Comparison of ENCODE assay signal across 22 cellular contexts in genomic region chr3:37279226-37279625, GRCh38. TPM values are rescaled to one million over a fixed set of nuclear protein-coding genes. Genes with fewer than 3 reads are reported as not detected.
DNase-seq lines count a peak whose midpoint lies in the region; ATAC-seq and TF ChIP-seq lines count a peak whose summit lies in the region.
"Had no signal": no experiment of that assay in that cellular context is flagged by ENCODE, and none has a peak within 500 bp of the region (broad histone marks: within the 10 kb centered on the region; RNA-seq: fewer than 3 reads in every experiment).

No MANE protein-coding gene starts in this region.

- no peak for TF ChIP-seq POLR2A in heart left ventricle (IDR thresholded peaks at IDR 0.05)

- TF ChIP-seq CTCF in heart left ventricle (IDR thresholded peaks at IDR 0.05), result no peak
- no peak for TF ChIP-seq CTCF in fibroblast of mammary gland (conservative IDR thresholded peaks at IDR 0.05; ENCODE audit: control insufficient read depth, insufficient read depth, low read depth, low read length)

- no peak for DNase-seq in right cardiac atrium
- DNase-seq in heart left ventricle, result no peak
- no peak for DNase-seq in T-helper 17 cell
- DNase-seq in fibroblast of mammary gland (ENCODE audit: low read depth), result peak; percentile 69
- no peak for DNase-seq in sciatic nerve (ENCODE audit: low spot score)
- DNase-seq in KBM-7, result no peak
- no peak for DNase-seq in iPS-NIHi7 (ENCODE audit: extremely low spot score)
- no peak for DNase-seq in dermis blood vessel endothelial cell
- DNase-seq: activated CD4-positive, alpha-beta T cell treated with anti-CD3 and anti-CD28 coated beads for 4 hours; activated gamma-delta T cell treated with Interleukin-2 at 50 U/mL for 16 hours; activated T-cell treated with anti-CD3 and anti-CD28 coated beads, Interleukin-2, amount 50 U/mL, for 4 hours; Calu3; islet precursor cell; Karpas-422; NCI-H1436 treated with DMSO at 0.1 percent for 48 hours; right lobe of liver; stimulated activated CD4-positive, alpha-beta T cell treated with anti-CD3 and anti-CD28 coated beads, Interleukin-12 subunit alpha, Interleukin-12 subunit beta, amount 100 ng/mL, for 4 hours; stimulated activated CD4-positive, alpha-beta T cell treated with anti-CD3 and anti-CD28 coated beads, Interleukin-4, amount 100 ng/mL, for 1 hour had no signal

- peak overlapping the region; percentile 53 for H3K27ac Mint-ChIP-seq in T-helper 17 cell
- H3K27ac Mint-ChIP-seq: type B pancreatic cell had no signal

- H3K4me1 Mint-ChIP-seq in T-helper 17 cell, result peaks cover 19% of the 10 kb centered on the region

- peaks cover 6% of the 10 kb centered on the region for H3K36me3 Mint-ChIP-seq in T-helper 17 cell (ENCODE audit: low read depth)

- H3K4me3 ChIP-seq in right cardiac atrium (ENCODE audit: low read length) (no peak overlapping the region), heart left ventricle (no peak overlapping the region), fibroblast of mammary gland (ENCODE audit: control insufficient read depth, low read depth, low read length) (no peak overlapping the region)
- H3K4me3 ChIP-seq: right lobe of liver had no signal

- H3K36me3 ChIP-seq in heart left ventricle, result peaks cover 0 to 76% (median 52%) of the 10 kb centered on the region in 9 donors

- WGBS in right cardiac atrium, result 89% methylated on average over 6 of the region's 6 CpGs
- WGBS in heart left ventricle, 4 donors, result 80 to 86% (median 82%) methylated on average over 6 of the region's 6 CpGs

- no peaks in the 10 kb centered on the region for H3K9me3 ChIP-seq in right cardiac atrium (ENCODE audit: control insufficient read depth, low read length)
- H3K9me3 ChIP-seq in heart left ventricle, result no peaks in the 10 kb centered on the region
- H3K9me3 ChIP-seq in T-helper 17 cell (ENCODE audit: control insufficient read depth, low read length, poor library complexity, severe bottlenecking), result no peaks in the 10 kb centered on the region
- H3K9me3 ChIP-seq: right lobe of liver had no signal

- no peak overlapping the region for H3K27ac ChIP-seq in right cardiac atrium (ENCODE audit: low read length)
- peak overlapping the region in 1 of 12 donors; percentile 31 for H3K27ac ChIP-seq in heart left ventricle
- H3K27ac ChIP-seq: C4-2B, HL-60, right lobe of liver had no signal

- H3K27me3 Mint-ChIP-seq in T-helper 17 cell, result no peaks in the 10 kb centered on the region
- H3K27me3 Mint-ChIP-seq: central memory CD8-positive, alpha-beta T cell; type B pancreatic cell had no signal

- intact Hi-C loops in right cardiac atrium (cut with DNase I) (no loop called here), heart left ventricle (cut with DNase I) (no loop called here), sciatic nerve (cut with DNase I) (no loop called here)

- in situ Hi-C loops in KBM-7 (cut with MboI; ENCODE audit: low pct_unique_long_range_greater_than_20kb, low sequenced_read_pairs), result no loop called here

- ATAC-seq in right cardiac atrium, result peak; percentile 17 to 36
- no peak for ATAC-seq in heart left ventricle
- ATAC-seq in T-helper 17 cell, result no peak
- ATAC-seq in sciatic nerve, result peak; percentile 27
- ATAC-seq: activated T-cell treated with anti-CD3 and anti-CD28 coated beads, Interleukin-2, amount 50 U/mL, for 4 hours had no signal

- no peaks in the 10 kb centered on the region for H3K4me1 ChIP-seq in right cardiac atrium (ENCODE audit: control insufficient read depth, insufficient read depth, low read length)
- H3K4me1 ChIP-seq in heart left ventricle, result peaks cover 0 to 42% (median 8%) of the 10 kb centered on the region in 12 donors
- H3K4me1 ChIP-seq: right lobe of liver had no signal

- no peaks in the 10 kb centered on the region for H3K27me3 ChIP-seq in right cardiac atrium (ENCODE audit: control insufficient read depth, insufficient read depth)
- H3K27me3 ChIP-seq in heart left ventricle, result no peaks in the 10 kb centered on the region
- H3K27me3 ChIP-seq: right lobe of liver had no signal

- H3K4me3 Mint-ChIP-seq in T-helper 17 cell, result no peak overlapping the region
- H3K4me3 Mint-ChIP-seq: activated T-cell treated with anti-CD3 and anti-CD28 coated beads, Interleukin-2, amount 50 U/mL, for 4 hours; central memory CD8-positive, alpha-beta T cell; type B pancreatic cell had no signal

RNA-seq across cellular contexts. Expression of gene GOLGA4, which starts 36.2 kb away (rescaled TPM):
- total RNA-seq in right cardiac atrium (100 to 1,000 TPM; 147 to 167 (median 160) TPM), heart left ventricle (100 to 1,000 TPM; 110 to 235 (median 183) TPM), T-helper 17 cell (10 to 100 TPM; 62.4 to 66.5 TPM), sciatic nerve (97.1 TPM), dermis blood vessel endothelial cell (65.3 and 71.3 TPM in 2 replicates)
- polyA plus RNA-seq in right cardiac atrium (59.1 TPM), heart left ventricle (10 to 100 TPM; 63.2 to 97.2 TPM)

Comparison
In these comparisons a context has a peak if more than half of its experiments do, and no peak if none do; other contexts are left out.
1. ATAC-seq: peak in right cardiac atrium (2 of 2) and sciatic nerve (single experiment); none in heart left ventricle (0 of 4) and T-helper 17 cell (single experiment).